ENCODE assay signal across 10 cellular contexts in genomic region chr21:26167593-26167992, GRCh38. TPM values are rescaled to one million over a fixed set of nuclear protein-coding genes. Genes with fewer than 3 reads are reported as not detected.
A peak's percentile ranks its signal among the peaks of the same experiment; 100 is the strongest.
DNase-seq lines count a peak whose midpoint lies in the region; TF ChIP-seq lines count a peak whose summit lies in the region.
"Had no signal": no experiment of that assay in that cellular context is flagged by ENCODE, and none has a peak within 500 bp of the region (broad histone marks: within the 10 kb centered on the region; RNA-seq: fewer than 3 reads in every experiment).

No MANE protein-coding gene starts in this region.

- DNase-seq in NCI-H510A treated with DMSO at 0.1 percent for 48 hours (lab: John Stamatoyannopoulos, UW): peak; percentile 51
- DNase-seq in NCI-H510A (lab: John Stamatoyannopoulos, UW): no peak
- DNase-seq in cerebellar cortex (ENCODE audit: low spot score): peak; percentile 53
- DNase-seq in lung microvascular endothelial cell (ENCODE audit: low read depth in 2 of 2): peak; percentile 31 to 33
- DNase-seq in transverse colon: no peak
- DNase-seq in AML-193 (lab: John Stamatoyannopoulos, UW): no peak
- DNase-seq in 8988T: no peak
- DNase-seq in activated CD4-positive, CD25-positive, alpha-beta regulatory T cell (lab: John Stamatoyannopoulos, UW): no peak
- DNase-seq: KBM-7, SHP77 had no signal

- intact Hi-C loops in transverse colon (cut with DNase I; ENCODE audit: low total_unique reads): no loop called here

- no peaks in the 10 kb centered on the region for H3K36me3 ChIP-seq in transverse colon

- in situ Hi-C loops in transverse colon (cut with MboI; ENCODE audit: low pct_ligation_motif_present in 1 of 4, low pct_unique_long_range_greater_than_20kb in 1 of 4, low sequenced_read_pairs in 3 of 4): loop anchor here in 1 of 4 donors (25.0 kb wide), 1 partner anchor 280 kb away; no protein-coding TSS in a partner anchor

- 42 to 43% methylated on average over 9 of the region's 9 CpGs for WGBS in transverse colon (ENCODE audit: low coverage in 1 of 2), 2 donors

- no peaks in the 10 kb centered on the region for H3K27me3 ChIP-seq in transverse colon

- peaks cover 0 to 57% (median 28%) of the 10 kb centered on the region in 4 donors for H3K4me1 ChIP-seq in transverse colon

- no peak for TF ChIP-seq EP300 in transverse colon (IDR thresholded peaks at IDR 0.05; ENCODE audit: low read depth)

- peak overlapping the region; percentile 89 to 95 (median 92) for H3K27ac ChIP-seq in transverse colon

- no peaks in the 10 kb centered on the region for H3K9me3 ChIP-seq in transverse colon

- H3K4me3 ChIP-seq in transverse colon: peak overlapping the region in 3 of 4 donors; percentile 46 to 87 (median 62)

- TF ChIP-seq CTCF in transverse colon (IDR thresholded peaks at IDR 0.05): no peak

- TF ChIP-seq POLR2A in transverse colon (IDR thresholded peaks at IDR 0.05): no peak

RNA-seq across cellular contexts. Expression of gene APP, which starts 3.0 kb away (rescaled TPM):
- 760 and 1,326 TPM in 2 replicates for total RNA-seq in lung microvascular endothelial cell
- 1,000 to 10,000 TPM in 1 of 4 donors, 100 to 1,000 TPM in 3; 471 to 1,291 (median 672) TPM for total RNA-seq in transverse colon

Comparison
In these comparisons a context has a peak if more than half of its experiments do, and no peak if none do; other contexts are left out.
1. DNase-seq: peak in NCI-H510A treated with DMSO at 0.1 percent for 48 hours (single experiment), cerebellar cortex (single experiment) and lung microvascular endothelial cell (2 of 2); none in NCI-H510A (single experiment), transverse colon (single experiment), AML-193 (0 of 2), 8988T (single experiment) and activated CD4-positive, CD25-positive, alpha-beta regulatory T cell (0 of 4).